10 cellular contexts compared by ENCODE assay signal in genomic region chr4:15402146-15402545, GRCh38. TPM values are rescaled to one million over a fixed set of nuclear protein-coding genes. Genes with fewer than 3 reads are reported as not detected.
A peak's percentile ranks its signal among the peaks of the same experiment; 100 is the strongest.
DNase-seq lines count a peak whose midpoint lies in the region; ATAC-seq and TF ChIP-seq lines count a peak whose summit lies in the region.
"Had no signal": no experiment of that assay in that cellular context is flagged by ENCODE, and none has a peak within 500 bp of the region (broad histone marks: within the 10 kb centered on the region; RNA-seq: fewer than 3 reads in every experiment).

No MANE protein-coding gene starts in this region.

- H3K4me1 ChIP-seq in DND-41 (ENCODE audit: insufficient read depth, low read length) (peaks cover 32% of the 10 kb centered on the region), skeletal muscle satellite cell (ENCODE audit: control insufficient read depth, insufficient read depth, low read length) (peaks cover 47% of the 10 kb centered on the region)

- H3K9me3 ChIP-seq in DND-41 (ENCODE audit: insufficient read depth, low read length, severe bottlenecking): no peaks in the 10 kb centered on the region
- no peaks in the 10 kb centered on the region for H3K9me3 ChIP-seq in skeletal muscle satellite cell (replicated peaks; ENCODE audit: low read length)

- H3K27ac ChIP-seq in DND-41 (ENCODE audit: low read length): peak overlapping the region; percentile 74
- no peak overlapping the region for H3K27ac ChIP-seq in RWPE1

- H3K9ac ChIP-seq in DND-41 (ENCODE audit: low read depth, low read length) (0 out of 2 replicates have a peak overlapping the region, but pooled peaks have one; percentile 28), skeletal muscle satellite cell (ENCODE audit: low read depth, low read length) (peak overlapping the region; percentile 28)

- no peaks in the 10 kb centered on the region for H3K79me2 ChIP-seq in DND-41 (ENCODE audit: insufficient read depth, low read length)

- POLR2A ChIA-PET in RWPE1 (lab: Yijun Ruan, JAX; ENCODE audit: low non-redundant PET): no interaction called here

- DNase-seq in DND-41: no peak
- DNase-seq in RWPE1 (ENCODE audit: low spot score): peak; percentile 3
- peak; percentile 85 for DNase-seq in fibroblast of peridontal ligament (ENCODE audit: extremely low read depth)
- DNase-seq in stimulated activated CD4-positive, alpha-beta T cell treated with anti-CD3 and anti-CD28 coated beads, Interleukin-4, amount 100 ng/mL, for 24 hours: no peak
- no peak for DNase-seq in LoVo (ENCODE audit: low spot score)
- DNase-seq: MG63, T1000 had no signal

- no peak overlapping the region for H3K4me3 ChIP-seq in DND-41 (ENCODE audit: low read depth in 1 of 2, low read length in 2 of 2)
- H3K4me3 ChIP-seq in skeletal muscle satellite cell (ENCODE audit: low read length): peak overlapping the region; percentile 7
- H3K4me3 ChIP-seq: MG63 had no signal

- H3K4me2 ChIP-seq in DND-41 (ENCODE audit: insufficient read depth, low read length) (no peak overlapping the region), skeletal muscle satellite cell (ENCODE audit: low read length) (peak overlapping the region; percentile 19)

- CTCF ChIA-PET in RWPE1 (lab: Yijun Ruan, JAX): no interaction called here

- ATAC-seq in DND-41 (ENCODE audit: insufficient read depth, low read depth): no peak
- no peak for ATAC-seq in HG02970 (IDR thresholded peaks at IDR 0.05; ENCODE audit: low FRiP score, unreplicated experiment)

- H3K36me3 ChIP-seq in DND-41 (ENCODE audit: insufficient read depth, low read length): no peaks in the 10 kb centered on the region
- no peaks in the 10 kb centered on the region for H3K36me3 ChIP-seq in skeletal muscle satellite cell (ENCODE audit: insufficient read depth, low read length)
- H3K36me3 ChIP-seq: MG63 had no signal

- no peaks in the 10 kb centered on the region for H4K20me1 ChIP-seq in DND-41 (ENCODE audit: insufficient read depth, low read length)

- TF ChIP-seq CTCF in DND-41 (IDR thresholded peaks at IDR 0.05; ENCODE audit: borderline replicate concordance, extremely low read depth, low read length, poor library complexity, severe bottlenecking): no peak
- no peak for TF ChIP-seq CTCF in RWPE1 (conservative IDR thresholded peaks at IDR 0.05; ENCODE audit: low read depth)

- H3K27me3 ChIP-seq in DND-41 (ENCODE audit: insufficient read depth, low read length, poor library complexity): no peaks in the 10 kb centered on the region
- no peaks in the 10 kb centered on the region for H3K27me3 ChIP-seq in skeletal muscle satellite cell (ENCODE audit: control insufficient read depth, insufficient read depth, low read length)
- H3K27me3 ChIP-seq: MG63 had no signal

- H2AFZ ChIP-seq in DND-41 (ENCODE audit: low read depth, low read length): peak overlapping the region; percentile 76; the same call in 1 of the 2 replicates

RNA-seq across cellular contexts. Expression of gene C1QTNF7, which starts 25.7 kb away (rescaled TPM):
- not detected in 2 replicates for total RNA-seq in skeletal muscle satellite cell (2012; rRNA removed)
- total RNA-seq: H4 had no signal

Comparison
In these comparisons a context has a peak if more than half of its experiments do, and no peak if none do; other contexts are left out.
1. DNase-seq: peak in RWPE1 (single experiment) and fibroblast of peridontal ligament (single experiment); none in DND-41 (single experiment), stimulated activated CD4-positive, alpha-beta T cell treated with anti-CD3 and anti-CD28 coated beads, Interleukin-4, amount 100 ng/mL, for 24 hours (single experiment) and LoVo (single experiment).